10 cellular contexts compared by ENCODE assay signal in genomic region chr12:46366771-46367170, GRCh38. TPM values are rescaled to one million over a fixed set of nuclear protein-coding genes. Genes with fewer than 3 reads are reported as not detected.
A peak's percentile ranks its signal among the peaks of the same experiment; 100 is the strongest.
DNase-seq lines count a peak whose midpoint lies in the region; ATAC-seq and TF ChIP-seq lines count a peak whose summit lies in the region.
"Had no signal": no experiment of that assay in that cellular context is flagged by ENCODE, and none has a peak within 500 bp of the region (broad histone marks: within the 10 kb centered on the region; RNA-seq: fewer than 3 reads in every experiment).

No MANE protein-coding gene starts in this region.

- peaks cover 0 to 2% (median 0%) of the 10 kb centered on the region in 9 donors for H3K9me3 Mint-ChIP-seq in naive thymus-derived CD8-positive, alpha-beta T cell

- H3K36me3 ChIP-seq in left ventricle myocardium inferior (peaks cover 93% of the 10 kb centered on the region), heart right ventricle (peaks cover 0 to 94% (median 75%) of the 10 kb centered on the region in 9 donors), breast epithelium (peaks cover 21% of the 10 kb centered on the region), aorta (ENCODE audit: control insufficient read depth in 1 of 2, insufficient read depth in 2 of 2, low read length in 1 of 2) (peaks cover 5 to 20% of the 10 kb centered on the region in 2 donors)

- no peak for ATAC-seq in heart right ventricle
- no peak for ATAC-seq in naive thymus-derived CD8-positive, alpha-beta T cell
- no peak for ATAC-seq in aorta (ENCODE audit: low FRiP score)

- WGBS in heart right ventricle, 2 donors, result 62 to 67% methylated on average over 5 of the region's 5 CpGs
- WGBS in aorta, 2 donors, result 39 to 47% methylated on average over 5 of the region's 5 CpGs

- H3K27me3 Mint-ChIP-seq in naive thymus-derived CD8-positive, alpha-beta T cell, result peaks cover 0 to 3% (median 0%) of the 10 kb centered on the region in 5 donors

- H3K9me3 ChIP-seq in left ventricle myocardium inferior (replicated peaks) (no peaks in the 10 kb centered on the region), heart right ventricle (no peaks in the 10 kb centered on the region), breast epithelium (no peaks in the 10 kb centered on the region), aorta (ENCODE audit: control insufficient read depth, low read length) (no peaks in the 10 kb centered on the region)
- H3K9me3 ChIP-seq: testis had no signal

- peak overlapping the region; percentile 98 for H3K27ac ChIP-seq in left ventricle myocardium inferior (replicated peaks)
- H3K27ac ChIP-seq in heart right ventricle, result peak overlapping the region in 1 of 10 donors; percentile 96
- H3K27ac ChIP-seq in breast epithelium, result no peak overlapping the region
- H3K27ac ChIP-seq in aorta (ENCODE audit: low read depth in 1 of 2, low read length in 2 of 2), result no peak overlapping the region

- H3K4me1 ChIP-seq in left ventricle myocardium inferior (peaks cover 97% of the 10 kb centered on the region), heart right ventricle (peaks cover 19 to 91% (median 84%) of the 10 kb centered on the region in 9 donors), breast epithelium (peaks cover 6 to 26% of the 10 kb centered on the region in 2 donors), aorta (ENCODE audit: control insufficient read depth in 1 of 2, insufficient read depth in 2 of 2, low read length in 2 of 2) (peaks cover 7 to 9% of the 10 kb centered on the region in 2 donors)

- peaks cover 21 to 90% (median 84%) of the 10 kb centered on the region in 4 donors for H3K4me1 Mint-ChIP-seq in naive thymus-derived CD8-positive, alpha-beta T cell

- peak overlapping the region in 6 of 10 donors; percentile 9 to 87 (median 68) for H3K27ac Mint-ChIP-seq in naive thymus-derived CD8-positive, alpha-beta T cell

- TF ChIP-seq CTCF in left ventricle myocardium inferior (IDR thresholded peaks at IDR 0.05; ENCODE audit: borderline replicate concordance), result no peak
- TF ChIP-seq CTCF in heart right ventricle (IDR thresholded peaks at IDR 0.05), result no peak
- TF ChIP-seq CTCF in breast epithelium (IDR thresholded peaks at IDR 0.05), result no peak

- H3K4me3 ChIP-seq in left ventricle myocardium inferior (peak overlapping the region; percentile 94), heart right ventricle (peak overlapping the region in 4 of 10 donors; percentile 73 to 94 (median 90)), breast epithelium (peak overlapping the region; percentile 89 to 99 (median 97)), aorta (ENCODE audit: low read length in 2 of 2) (peak overlapping the region; percentile 1 to 98)

- POLR2A ChIA-PET in naive thymus-derived CD8-positive, alpha-beta T cell (lab: Charles Lee), result interaction anchor here (0.9 to 2.9 kb wide), 3 partner anchors 20 to 200 kb away, joined by 3 to 10 read pairs (median 4); no protein-coding TSS in a partner anchor

- H3K27me3 ChIP-seq in left ventricle myocardium inferior (ENCODE audit: low read depth) (no peaks in the 10 kb centered on the region), heart right ventricle (no peaks in the 10 kb centered on the region), breast epithelium (no peaks in the 10 kb centered on the region), aorta (ENCODE audit: control insufficient read depth in 1 of 2, insufficient read depth in 2 of 2, low read length in 1 of 2) (no peaks in the 10 kb centered on the region)
- H3K27me3 ChIP-seq: testis had no signal

- TF ChIP-seq POLR2A in breast epithelium (IDR thresholded peaks at IDR 0.05), result no peak

- no peak for DNase-seq in left ventricle myocardium inferior
- no peak for DNase-seq in heart right ventricle
- DNase-seq in breast epithelium (ENCODE audit: low spot score in 2 of 2), result no peak
- no peak for DNase-seq in naive thymus-derived CD8-positive, alpha-beta T cell
- no peak for DNase-seq in aorta
- DNase-seq in stimulated activated naive CD4-positive, alpha-beta T cell (lab: John Stamatoyannopoulos, UW), result no peak
- DNase-seq in NCI-H1417 (lab: John Stamatoyannopoulos, UW), result no peak
- no peak for DNase-seq in Ammon's horn (ENCODE audit: low spot score)
- DNase-seq: caudate nucleus, testis had no signal

- intact Hi-C loops in left ventricle myocardium inferior (cut with micrococcal nuclease) (loop anchor here (10.0 kb wide), 1 partner anchor 298 kb away; no protein-coding TSS in a partner anchor), heart right ventricle (cut with DNase I) (loop anchor here in 2 of 10 donors (5.0 to 10.0 kb wide), 2 partner anchors 99 to 102 kb away; partner anchors contain the start of gene SLC38A1 (in 2 of the 2)), breast epithelium (cut with DNase I; ENCODE audit: low total_unique reads) (no loop called here), aorta (cut with DNase I) (loop anchor here in 1 of 2 donors (10.0 kb wide), 1 partner anchor 212 kb away; no protein-coding TSS in a partner anchor)

- peaks cover 13 to 97% (median 60%) of the 10 kb centered on the region in 3 donors for H3K36me3 Mint-ChIP-seq in naive thymus-derived CD8-positive, alpha-beta T cell

- H3K4me3 Mint-ChIP-seq in naive thymus-derived CD8-positive, alpha-beta T cell, result peak overlapping the region in 7 of 10 donors; percentile 7 to 96 (median 70)

RNA-seq across cellular contexts. Expression of gene SLC38A2, which starts 5.8 kb away (rescaled TPM):
- total RNA-seq in left ventricle myocardium inferior (129 TPM), heart right ventricle (100 to 1,000 TPM in 8 of 10 donors, 10 to 100 TPM in 2; 82.1 to 203 (median 110) TPM), breast epithelium (100 to 1,000 TPM; 250 to 424 (median 399) TPM), aorta (100 to 1,000 TPM; 329 to 405 TPM)
- polyA plus RNA-seq in heart right ventricle (10 to 100 TPM; 65.3 to 90.0 TPM), aorta (100 to 1,000 TPM in 1 of 2 donors, 10 to 100 TPM in 1; 46.0 to 206 TPM)
- 100 to 1,000 TPM; 351 to 368 TPM for total RNA-seq in naive thymus-derived CD8-positive, alpha-beta T cell
- 10 to 100 TPM; 52.0 to 96.1 (median 57.4) TPM for polyA plus RNA-seq in naive thymus-derived CD8-positive, alpha-beta T cell
